21 cellular contexts compared by ENCODE assay signal in genomic region chr7:84792232-84792882, GRCh38.
DNase-seq lines count a peak whose midpoint lies in the region; ATAC-seq and TF ChIP-seq lines count a peak whose summit lies in the region.
"Had no signal": no experiment of that assay in that cellular context is flagged by ENCODE, and none has a peak within 500 bp of the region (broad histone marks: within the 10 kb centered on the region; RNA-seq: fewer than 3 reads in every experiment).

No MANE protein-coding gene starts in this region.

- H3K27ac ChIP-seq in mesenchymal stem cell (ENCODE audit: low read length, poor library complexity, severe bottlenecking) (no peak overlapping the region), mesendoderm (ENCODE audit: low read depth, low read length) (no peak overlapping the region), thyroid gland (no peak overlapping the region)
- H3K27ac ChIP-seq: brain microvascular endothelial cell, left lung, thoracic aorta had no signal

- no peak for TF ChIP-seq CTCF in thyroid gland (IDR thresholded peaks at IDR 0.05)

- H3K14ac ChIP-seq in mesenchymal stem cell (ENCODE audit: low read length in 2 of 2): no peak overlapping the region

- H3K36me3 Mint-ChIP-seq in activated naive CD4-positive, alpha-beta T cell treated with anti-CD3 and anti-CD28 coated beads for 36 hours (ENCODE audit: low read depth): no peaks in the 10 kb centered on the region
- H3K36me3 Mint-ChIP-seq: activated CD4-positive, alpha-beta memory T cell treated with anti-CD3 and anti-CD28 coated beads for 36 hours; activated naive CD4-positive, alpha-beta T cell treated with anti-CD3 and anti-CD28 coated beads, Interleukin-2, amount 10 ng/mL, durations not matched to agents 7 days and 5 days; naive B cell had no signal

- ATAC-seq in GM19395 (IDR thresholded peaks at IDR 0.05; ENCODE audit: unreplicated experiment) (peak; percentile 60), HG03175 (IDR thresholded peaks at IDR 0.05; ENCODE audit: unreplicated experiment) (peak; percentile 74)
- ATAC-seq: left lung had no signal

- H3K4me3 ChIP-seq in mesenchymal stem cell (ENCODE audit: insufficient read depth in 1 of 2, low read depth in 1 of 2, low read length in 2 of 2): no peak overlapping the region
- no peak overlapping the region for H3K4me3 ChIP-seq in mesendoderm (ENCODE audit: low read length)
- H3K4me3 ChIP-seq in thyroid gland (replicated peaks in 1 of 3): no peak overlapping the region
- H3K4me3 ChIP-seq: left lung, skin epidermis, thoracic aorta had no signal

- no peaks in the 10 kb centered on the region for H3K4me1 Mint-ChIP-seq in activated naive CD4-positive, alpha-beta T cell treated with anti-CD3 and anti-CD28 coated beads for 36 hours (ENCODE audit: low read depth)
- H3K4me1 Mint-ChIP-seq: activated naive CD4-positive, alpha-beta T cell treated with anti-CD3 and anti-CD28 coated beads, Interleukin-2, amount 10 ng/mL, durations not matched to agents 7 days and 5 days; H9; naive B cell had no signal

- H3K79me2 ChIP-seq in mesendoderm (ENCODE audit: control insufficient read depth, insufficient read depth, low read length): no peaks in the 10 kb centered on the region

- DNase-seq in NOMO-1 treated with DMSO at 0.1 percent for 48 hours (lab: John Stamatoyannopoulos, UW; ENCODE audit: unreplicated experiment): peak; percentile 96
- peak; percentile 4 for DNase-seq in mesenchymal stem cell
- no peak for DNase-seq in stimulated activated CD4-positive, alpha-beta T cell treated with anti-CD3 and anti-CD28 coated beads, Interleukin-4, amount 100 ng/mL, for 4 hours
- DNase-seq in mesendoderm: no peak
- DNase-seq in activated naive CD4-positive, alpha-beta T cell treated with anti-CD3 and anti-CD28 coated beads for 36 hours: no peak
- no peak for DNase-seq in thyroid gland
- DNase-seq: activated CD4-positive, alpha-beta memory T cell treated with anti-CD3 and anti-CD28 coated beads for 36 hours; activated naive CD4-positive, alpha-beta T cell treated with anti-CD3 and anti-CD28 coated beads, Interleukin-2, amount 10 ng/mL, durations not matched to agents 7 days and 5 days; activated T-cell treated with anti-CD3 and anti-CD28 coated beads, Interleukin-2, amount 50 U/mL, for 1 hour; brain microvascular endothelial cell; COR-L47; H9; left lung; naive B cell; NCI-H1092 treated with DMSO at 0.1 percent for 48 hours; NCI-H748 treated with DMSO at 0.1 percent for 48 hours; SW 1271 had no signal

- H4K8ac ChIP-seq in mesenchymal stem cell (ENCODE audit: low read length) (no peak overlapping the region), mesendoderm (ENCODE audit: low read depth, low read length) (no peak overlapping the region)

- H3K79me1 ChIP-seq in mesenchymal stem cell (replicated peaks; ENCODE audit: low read length, poor library complexity, severe bottlenecking) (no peaks in the 10 kb centered on the region), mesendoderm (ENCODE audit: low read length) (no peaks in the 10 kb centered on the region)

- H3K9ac ChIP-seq in mesenchymal stem cell (ENCODE audit: low read length): no peak overlapping the region
- H3K9ac ChIP-seq in mesendoderm (ENCODE audit: low read length): no peak overlapping the region

- no peak overlapping the region for H3K23ac ChIP-seq in mesenchymal stem cell (ENCODE audit: low read length in 2 of 2)
- H3K23ac ChIP-seq in mesendoderm (ENCODE audit: low read length): no peak overlapping the region

- H3K27ac Mint-ChIP-seq in activated naive CD4-positive, alpha-beta T cell treated with anti-CD3 and anti-CD28 coated beads for 36 hours: no peak overlapping the region
- H3K27ac Mint-ChIP-seq: activated CD4-positive, alpha-beta memory T cell treated with anti-CD3 and anti-CD28 coated beads for 36 hours; activated naive CD4-positive, alpha-beta T cell treated with anti-CD3 and anti-CD28 coated beads, Interleukin-2, amount 10 ng/mL, durations not matched to agents 7 days and 5 days; H9; naive B cell had no signal

- no peak overlapping the region for H4K5ac ChIP-seq in mesendoderm (ENCODE audit: low read length)

- H2BK15ac ChIP-seq in mesenchymal stem cell (ENCODE audit: low read depth, poor library complexity, severe bottlenecking) (no peak overlapping the region), mesendoderm (replicated peaks; ENCODE audit: low read depth) (no peak overlapping the region)

- no peak overlapping the region for H2BK12ac ChIP-seq in mesenchymal stem cell (ENCODE audit: low read length in 2 of 2)

- H3K9me3 ChIP-seq in mesenchymal stem cell (ENCODE audit: control insufficient read depth, low read length) (peaks cover 4% of the 10 kb centered on the region), thyroid gland (no peaks in the 10 kb centered on the region)

- no peak overlapping the region for H2AK5ac ChIP-seq in mesenchymal stem cell (ENCODE audit: low read length, severe bottlenecking)
- H2AK5ac ChIP-seq in mesendoderm (ENCODE audit: low read length): no peak overlapping the region

- intact Hi-C loops in activated naive CD4-positive, alpha-beta T cell treated with anti-CD3 and anti-CD28 coated beads for 36 hours (cut with micrococcal nuclease): no loop called here
- intact Hi-C loops in thyroid gland (cut with DNase I): no loop called here

- peaks cover 4% of the 10 kb centered on the region for H3K9me3 Mint-ChIP-seq in activated naive CD4-positive, alpha-beta T cell treated with anti-CD3 and anti-CD28 coated beads for 36 hours
- H3K9me3 Mint-ChIP-seq: activated naive CD4-positive, alpha-beta T cell treated with anti-CD3 and anti-CD28 coated beads, Interleukin-2, amount 10 ng/mL, durations not matched to agents 7 days and 5 days had no signal

- no peaks in the 10 kb centered on the region for H3K27me3 Mint-ChIP-seq in activated naive CD4-positive, alpha-beta T cell treated with anti-CD3 and anti-CD28 coated beads for 36 hours (ENCODE audit: low read depth)
- H3K27me3 Mint-ChIP-seq: activated CD4-positive, alpha-beta memory T cell treated with anti-CD3 and anti-CD28 coated beads for 36 hours; activated naive CD4-positive, alpha-beta T cell treated with anti-CD3 and anti-CD28 coated beads, Interleukin-2, amount 10 ng/mL, durations not matched to agents 7 days and 5 days; naive B cell had no signal

- CTCF ChIA-PET in activated naive CD4-positive, alpha-beta T cell treated with anti-CD3 and anti-CD28 coated beads for 36 hours (lab: Charles Lee): no interaction called here

- no peak overlapping the region for H3K4me3 Mint-ChIP-seq in activated naive CD4-positive, alpha-beta T cell treated with anti-CD3 and anti-CD28 coated beads for 36 hours
- H3K4me3 Mint-ChIP-seq: activated CD4-positive, alpha-beta memory T cell treated with anti-CD3 and anti-CD28 coated beads for 36 hours; activated naive CD4-positive, alpha-beta T cell treated with anti-CD3 and anti-CD28 coated beads, Interleukin-2, amount 10 ng/mL, durations not matched to agents 7 days and 5 days; H9; naive B cell had no signal

- TF ChIP-seq POLR2A in thyroid gland (IDR thresholded peaks at IDR 0.05): no peak

- H2BK5ac ChIP-seq in mesenchymal stem cell (ENCODE audit: low read depth, low read length, poor library complexity, severe bottlenecking) (no peak overlapping the region), mesendoderm (ENCODE audit: low read length) (no peak overlapping the region)

- H2BK120ac ChIP-seq in mesenchymal stem cell (ENCODE audit: low read depth, low read length) (no peak overlapping the region), mesendoderm (ENCODE audit: low read depth, low read length) (no peak overlapping the region)

- H3K27me3 ChIP-seq in mesenchymal stem cell (ENCODE audit: control insufficient read depth in 1 of 2, insufficient read depth in 1 of 2, low read length in 2 of 2): no peaks in the 10 kb centered on the region
- no peaks in the 10 kb centered on the region for H3K27me3 ChIP-seq in mesendoderm (ENCODE audit: insufficient read depth, low read length, poor library complexity)
- no peaks in the 10 kb centered on the region for H3K27me3 ChIP-seq in thyroid gland
- H3K27me3 ChIP-seq: brain microvascular endothelial cell, left lung had no signal

- WGBS in mesenchymal stem cell: 95% methylated on average over 6 of the region's 7 CpGs
- WGBS in mesendoderm (ENCODE audit: extremely low coverage, insufficient coverage, low lambda C conversion rate): 100% methylated on average over 1 of the region's 7 CpGs
- WGBS in thyroid gland, 2 donors: 89 to 93% methylated on average over 7 of the region's 7 CpGs

- H3K4me2 ChIP-seq in mesenchymal stem cell (ENCODE audit: low read length, poor library complexity, severe bottlenecking) (no peak overlapping the region), mesendoderm (ENCODE audit: low read length) (no peak overlapping the region)

- H3K56ac ChIP-seq in mesendoderm (ENCODE audit: low read length): no peak overlapping the region

- no peaks in the 10 kb centered on the region for H3K36me3 ChIP-seq in mesenchymal stem cell (ENCODE audit: control insufficient read depth in 1 of 2, insufficient read depth in 2 of 2, low read depth in 1 of 2, low read length in 2 of 2)
- no peaks in the 10 kb centered on the region for H3K36me3 ChIP-seq in mesendoderm (ENCODE audit: control insufficient read depth, insufficient read depth, low read length)
- H3K36me3 ChIP-seq in thyroid gland: no peaks in the 10 kb centered on the region
- H3K36me3 ChIP-seq: brain microvascular endothelial cell, left lung, thoracic aorta had no signal

- no peak overlapping the region for H4K91ac ChIP-seq in mesenchymal stem cell (ENCODE audit: low read length)

- H3K4me1 ChIP-seq in mesenchymal stem cell (ENCODE audit: control insufficient read depth, insufficient read depth, low read depth, low read length) (no peaks in the 10 kb centered on the region), mesendoderm (ENCODE audit: control insufficient read depth, low read depth, low read length) (no peaks in the 10 kb centered on the region), thyroid gland (no peaks in the 10 kb centered on the region)

- no peak overlapping the region for H3K4ac ChIP-seq in mesenchymal stem cell (ENCODE audit: low read depth in 1 of 2, low read length in 2 of 2)
- H3K4ac ChIP-seq in mesendoderm (ENCODE audit: low read depth, low read length): no peak overlapping the region

- H2AFZ ChIP-seq in mesenchymal stem cell (ENCODE audit: low read depth, low read length): no peak overlapping the region

- H3K18ac ChIP-seq in mesenchymal stem cell (ENCODE audit: low read depth in 1 of 2, low read length in 2 of 2) (no peak overlapping the region), mesendoderm (ENCODE audit: low read length) (no peak overlapping the region)

Comparison
In these comparisons a context has a peak if more than half of its experiments do, and no peak if none do; other contexts are left out.
1. DNase-seq: peak in NOMO-1 treated with DMSO at 0.1 percent for 48 hours (single experiment) and mesenchymal stem cell (single experiment); none in stimulated activated CD4-positive, alpha-beta T cell treated with anti-CD3 and anti-CD28 coated beads, Interleukin-4, amount 100 ng/mL, for 4 hours (0 of 2), mesendoderm (single experiment), activated naive CD4-positive, alpha-beta T cell treated with anti-CD3 and anti-CD28 coated beads for 36 hours (single experiment) and thyroid gland (0 of 2).